In genomic region chr5:67235399-67236110, GRCh38 we compare ENCODE assay signal across 21 cellular contexts. TPM values are rescaled to one million over a fixed set of nuclear protein-coding genes. Genes with fewer than 3 reads are reported as not detected.
DNase-seq lines count a peak whose midpoint lies in the region; ATAC-seq and TF ChIP-seq lines count a peak whose summit lies in the region.
"Had no signal": no experiment of that assay in that cellular context is flagged by ENCODE, and none has a peak within 500 bp of the region (broad histone marks: within the 10 kb centered on the region; RNA-seq: fewer than 3 reads in every experiment).

No MANE protein-coding gene starts in this region.

- no peaks in the 10 kb centered on the region for H3K36me3 Mint-ChIP-seq in CD4-positive, alpha-beta T cell (ENCODE audit: low read depth)
- H3K36me3 Mint-ChIP-seq: activated naive CD4-positive, alpha-beta T cell treated with anti-CD3 and anti-CD28 coated beads, Interleukin-2, amount 50 U/mL, for 72 hours; brain; stimulated activated effector memory CD8-positive, alpha-beta T cell treated with anti-CD3 and anti-CD28 coated beads, Interleukin-12 subunit alpha, Interleukin-12 subunit beta, amount 100 ng/mL, for 72 hours had no signal

- DNase-seq in Right ventricle myocardium superior (no peak), heart right ventricle (no peak), esophagus muscularis mucosa (ENCODE audit: extremely low spot score) (no peak), neuronal stem cell (ENCODE audit: low spot score) (no peak), NCI-H1105 (lab: John Stamatoyannopoulos, UW) (no peak), AG08396 (ENCODE audit: low spot score) (no peak)
- DNase-seq in CD4-positive, alpha-beta T cell: no peak
- DNase-seq: 8988T; activated CD4-positive, alpha-beta T cell treated with anti-CD3 and anti-CD28 coated beads, Interleukin-2, amount 50 U/mL, for 1 hour; activated T-cell treated with anti-CD3 and anti-CD28 coated beads for 4 hours; glutamatergic neuron; Kasumi-1; NCI-H1417 treated with DMSO at 0.1 percent for 48 hours; stimulated activated CD4-positive, alpha-beta T cell treated with anti-CD3 and anti-CD28 coated beads, Interleukin-12 subunit alpha, Interleukin-12 subunit beta, amount 100 ng/mL, for 4 hours had no signal

- no peak overlapping the region for H3K4ac ChIP-seq in neuronal stem cell (ENCODE audit: low read length)

- H2AK5ac ChIP-seq in neuronal stem cell (ENCODE audit: low read depth, low read length): no peak overlapping the region

- H2BK15ac ChIP-seq in neuronal stem cell (ENCODE audit: low read length): no peak overlapping the region

- H3K4me3 ChIP-seq in heart right ventricle (no peak overlapping the region), esophagus muscularis mucosa (no peak overlapping the region), neuronal stem cell (ENCODE audit: low read length in 2 of 2) (no peak overlapping the region), urinary bladder (ENCODE audit: low read depth, low read length) (no peak overlapping the region)
- H3K4me3 ChIP-seq: HAP-1 had no signal

- no peak overlapping the region for H4K91ac ChIP-seq in neuronal stem cell (ENCODE audit: low read depth, low read length, poor library complexity)

- no peaks in the 10 kb centered on the region for H3K27me3 Mint-ChIP-seq in CD4-positive, alpha-beta T cell
- H3K27me3 Mint-ChIP-seq: brain had no signal

- peak overlapping the region; percentile 19 for H2AFZ ChIP-seq in neuronal stem cell (ENCODE audit: low read length)

- H3K9ac ChIP-seq in neuronal stem cell (ENCODE audit: low read depth, low read length, poor library complexity): no peak overlapping the region

- no peak overlapping the region for H2BK5ac ChIP-seq in neuronal stem cell (ENCODE audit: low read length)

- CTCF ChIA-PET in CD4-positive, alpha-beta T cell (lab: Charles Lee): no interaction called here

- H3K27me3 ChIP-seq in heart right ventricle: no peaks in the 10 kb centered on the region
- no peaks in the 10 kb centered on the region for H3K27me3 ChIP-seq in esophagus muscularis mucosa
- no peaks in the 10 kb centered on the region for H3K27me3 ChIP-seq in neuronal stem cell (ENCODE audit: control insufficient read depth in 3 of 3, insufficient read depth in 3 of 3, low read depth in 1 of 3, low read length in 3 of 3)
- no peaks in the 10 kb centered on the region for H3K27me3 ChIP-seq in CD4-positive, alpha-beta T cell (ENCODE audit: control insufficient read depth, insufficient read depth, low read length)
- H3K27me3 ChIP-seq: tibial nerve had no signal

- WGBS in heart right ventricle, 2 donors: 95% methylated on average over 12 of the region's 12 CpGs
- WGBS in esophagus muscularis mucosa: 88% methylated on average over 12 of the region's 12 CpGs
- no CpG with 5 or more reads among the region's 12 CpGs for WGBS in neuronal stem cell (ENCODE audit: extremely low coverage in 2 of 2, insufficient read length in 2 of 2, insufficient replicate concordance in 1 of 2), 2 donors
- WGBS in urinary bladder: 82% methylated on average over 12 of the region's 12 CpGs

- POLR2A ChIA-PET in CD4-positive, alpha-beta T cell (lab: Charles Lee): no interaction called here

- H3K9me3 ChIP-seq in heart right ventricle (no peaks in the 10 kb centered on the region), esophagus muscularis mucosa (no peaks in the 10 kb centered on the region), neuronal stem cell (replicated peaks in 1 of 2; ENCODE audit: control insufficient read depth in 2 of 2, insufficient read depth in 1 of 2, low read depth in 1 of 2, low read length in 2 of 2) (no peaks in the 10 kb centered on the region)
- H3K9me3 ChIP-seq in CD4-positive, alpha-beta T cell (ENCODE audit: control insufficient read depth, low read length): no peaks in the 10 kb centered on the region
- H3K9me3 ChIP-seq: HAP-1, tibial nerve had no signal

- H3K18ac ChIP-seq in neuronal stem cell (ENCODE audit: low read length): no peak overlapping the region

- TF ChIP-seq POLR2A in esophagus muscularis mucosa (IDR thresholded peaks at IDR 0.05; ENCODE audit: low read depth): no peak

- TF ChIP-seq CTCF in heart right ventricle (IDR thresholded peaks at IDR 0.05) (no peak), esophagus muscularis mucosa (IDR thresholded peaks at IDR 0.05) (no peak)
- TF ChIP-seq CTCF in CD4-positive, alpha-beta T cell (IDR thresholded peaks at IDR 0.05): no peak

- H3K36me3 ChIP-seq in heart right ventricle (no peaks in the 10 kb centered on the region), esophagus muscularis mucosa (no peaks in the 10 kb centered on the region), neuronal stem cell (replicated peaks in 1 of 2; ENCODE audit: control insufficient read depth in 2 of 2, insufficient read depth in 2 of 2, low read length in 2 of 2) (no peaks in the 10 kb centered on the region), urinary bladder (ENCODE audit: insufficient read depth) (no peaks in the 10 kb centered on the region)
- H3K36me3 ChIP-seq: HAP-1, tibial nerve had no signal

- H3K4me1 ChIP-seq in heart right ventricle (peaks cover 0 to 20% (median 15%) of the 10 kb centered on the region in 9 donors), esophagus muscularis mucosa (peaks cover 11 to 62% (median 51%) of the 10 kb centered on the region in 4 donors), neuronal stem cell (ENCODE audit: control insufficient read depth in 2 of 2, insufficient read depth in 1 of 2, low read depth in 1 of 2, low read length in 2 of 2) (peaks cover 0 to 4% of the 10 kb centered on the region in 2 donors), urinary bladder (ENCODE audit: insufficient read depth) (no peaks in the 10 kb centered on the region)
- H3K4me1 ChIP-seq: HAP-1 had no signal

- no peak overlapping the region for H2BK120ac ChIP-seq in neuronal stem cell (ENCODE audit: low read depth, low read length)

- intact Hi-C loops in Right ventricle myocardium superior (cut with DNase I): no loop called here
- intact Hi-C loops in heart right ventricle (cut with DNase I): no loop called here
- intact Hi-C loops in esophagus muscularis mucosa (cut with DNase I): loop anchor here (10.0 kb wide), 1 partner anchor 1729 kb away; no protein-coding TSS in a partner anchor
- intact Hi-C loops in CD4-positive, alpha-beta T cell (cut with DNase I, micrococcal nuclease): no loop called here

- no peaks in the 10 kb centered on the region for H3K79me1 ChIP-seq in neuronal stem cell (ENCODE audit: low read depth, low read length)

- TF ChIP-seq EP300 in esophagus muscularis mucosa (IDR thresholded peaks at IDR 0.05): no peak

- H3K4me1 Mint-ChIP-seq in CD4-positive, alpha-beta T cell (ENCODE audit: low read depth): no peaks in the 10 kb centered on the region

- ATAC-seq in Right ventricle myocardium superior (ENCODE audit: poor library complexity) (peak; percentile 8), heart right ventricle (no peak)
- ATAC-seq in CD4-positive, alpha-beta T cell (ENCODE audit: poor library complexity): no peak
- ATAC-seq: activated naive CD4-positive, alpha-beta T cell treated with anti-CD3 and anti-CD28 coated beads, Interleukin-2, amount 50 U/mL, for 72 hours; stimulated activated effector memory CD8-positive, alpha-beta T cell treated with anti-CD3 and anti-CD28 coated beads, Interleukin-12 subunit alpha, Interleukin-12 subunit beta, amount 100 ng/mL, for 72 hours had no signal

- H2BK12ac ChIP-seq in neuronal stem cell (ENCODE audit: low read length): no peak overlapping the region

- H3K27ac ChIP-seq in heart right ventricle (peak overlapping the region in 3 of 10 donors; percentile 21 to 75 (median 28)), esophagus muscularis mucosa (replicated peaks in 1 of 4) (peak overlapping the region; percentile 67 to 85 (median 72)), neuronal stem cell (replicated peaks; ENCODE audit: low read length) (no peak overlapping the region), urinary bladder (ENCODE audit: low read depth) (peak overlapping the region; percentile 33)
- no peak overlapping the region for H3K27ac ChIP-seq in CD4-positive, alpha-beta T cell (ENCODE audit: low read depth, low read length)

- no peak overlapping the region for H4K8ac ChIP-seq in neuronal stem cell (ENCODE audit: low read depth, low read length)

- no peak overlapping the region for H3K23ac ChIP-seq in neuronal stem cell (ENCODE audit: low read depth, low read length, poor library complexity)

- H3K14ac ChIP-seq in neuronal stem cell (ENCODE audit: low read length): no peak overlapping the region

- H3K4me2 ChIP-seq in neuronal stem cell (ENCODE audit: insufficient read depth, low read length, poor library complexity, severe bottlenecking): no peak overlapping the region

- no peak overlapping the region for H3K27ac Mint-ChIP-seq in CD4-positive, alpha-beta T cell
- H3K27ac Mint-ChIP-seq: stimulated activated effector memory CD8-positive, alpha-beta T cell treated with anti-CD3 and anti-CD28 coated beads, Interleukin-12 subunit alpha, Interleukin-12 subunit beta, amount 100 ng/mL, for 72 hours had no signal

- H3K9me3 Mint-ChIP-seq in CD4-positive, alpha-beta T cell: no peaks in the 10 kb centered on the region
- H3K9me3 Mint-ChIP-seq: activated naive CD4-positive, alpha-beta T cell treated with anti-CD3 and anti-CD28 coated beads, Interleukin-2, amount 50 U/mL, for 72 hours; dendritic cell treated with granulocyte-macrophage colony-stimulating factor and Interleukin-4, amounts not matched to agents 40 ng/mL and 50 ng/mL, for 4 days; stimulated activated effector memory CD8-positive, alpha-beta T cell treated with anti-CD3 and anti-CD28 coated beads, Interleukin-12 subunit alpha, Interleukin-12 subunit beta, amount 100 ng/mL, for 72 hours had no signal

- no peak overlapping the region for H3K4me3 Mint-ChIP-seq in CD4-positive, alpha-beta T cell
- H3K4me3 Mint-ChIP-seq: brain; stimulated activated effector memory CD8-positive, alpha-beta T cell treated with anti-CD3 and anti-CD28 coated beads, Interleukin-12 subunit alpha, Interleukin-12 subunit beta, amount 100 ng/mL, for 72 hours had no signal

RNA-seq across cellular contexts. Expression of gene CD180, which starts 39.0 kb away (rescaled TPM):
- total RNA-seq in Right ventricle myocardium superior: 0.65 TPM
- total RNA-seq in heart right ventricle: 1 to 10 TPM in 2 of 10 donors, under 1 TPM in 7, not detected in 1; 0.12 to 3.3 (median 0.17) TPM
- under 1 TPM; 0.14 to 0.15 TPM for polyA plus RNA-seq in heart right ventricle
- 1 to 10 TPM in 1 of 4 donors, under 1 TPM in 3; 0.42 to 1.8 (median 0.67) TPM for total RNA-seq in esophagus muscularis mucosa
- not detected for polyA plus RNA-seq in neuronal stem cell (2013, experiment 1 of 2)
- polyA plus RNA-seq in neuronal stem cell (2013, experiment 2 of 2): not detected
- total RNA-seq in urinary bladder: 2.5 TPM
- polyA plus RNA-seq in urinary bladder: 0.54 TPM
- total RNA-seq in CD4-positive, alpha-beta T cell: under 1 TPM in 1 of 2 experiments, not detected in 1; 0.08 TPM
- total RNA-seq: activated naive CD4-positive, alpha-beta T cell treated with anti-CD3 and anti-CD28 coated beads, Interleukin-2, amount 50 U/mL, for 72 hours had no signal

Comparison
In these comparisons a context has a peak if more than half of its experiments do, and no peak if none do; other contexts are left out.
1. H3K27ac ChIP-seq: peak in esophagus muscularis mucosa (4 of 4) and urinary bladder (single experiment); none in neuronal stem cell (single experiment) and CD4-positive, alpha-beta T cell (single experiment).